Comparison of ENCODE assay signal across 8 cellular contexts in genomic region chr12:67441736-67442346, GRCh38.
DNase-seq lines count a peak whose midpoint lies in the region; ATAC-seq and TF ChIP-seq lines count a peak whose summit lies in the region.

No MANE protein-coding gene starts in this region.

- no peaks in the 10 kb centered on the region for H3K9me3 ChIP-seq in upper lobe of right lung

- H3K4me3 ChIP-seq in upper lobe of right lung = no peak overlapping the region

- peak; percentile 86 for DNase-seq in EH (ENCODE audit: low read depth)
- peak; percentile 77 for DNase-seq in H4 (ENCODE audit: low spot score)
- DNase-seq in M059J (ENCODE audit: low read depth) = peak; percentile 82
- peak; percentile 91 for DNase-seq in SK-MEL-5 (ENCODE audit: low read depth, low spot score)
- DNase-seq in activated naive CD4-positive, alpha-beta T cell treated with anti-CD3 and anti-CD28 coated beads, Interleukin-2, amount 50 U/mL, for 16 hours = peak; percentile 75
- peak; percentile 75 to 92 (median 83) for DNase-seq in head of caudate nucleus
- peak; percentile 79 for DNase-seq in pons (ENCODE audit: low spot score)
- peak; percentile 87 for DNase-seq in upper lobe of right lung

- in situ Hi-C loops in SK-MEL-5 (cut with HindIII; ENCODE audit: low pct_unique_long_range_greater_than_20kb, low sequenced_read_pairs) = no loop called here

- no peaks in the 10 kb centered on the region for H3K36me3 ChIP-seq in upper lobe of right lung

- no peak overlapping the region for H3K27ac ChIP-seq in upper lobe of right lung

- H3K27me3 ChIP-seq in upper lobe of right lung = no peaks in the 10 kb centered on the region

- peaks cover 11% of the 10 kb centered on the region for H3K4me1 ChIP-seq in upper lobe of right lung

- peak; percentile 96 for ATAC-seq in upper lobe of right lung

- intact Hi-C loops in head of caudate nucleus (cut with DNase I) (loop anchor here (10.0 kb wide), 1 partner anchor 203 kb away; the partner anchor contains the start of gene DYRK2), upper lobe of right lung (cut with DNase I) (no loop called here)

- TF ChIP-seq CTCF in upper lobe of right lung (IDR thresholded peaks at IDR 0.05) = peak; percentile 84
